Comparison of ENCODE assay signal across 8 cellular contexts in genomic region chr16:1351215-1351581, GRCh38. TPM values are rescaled to one million over a fixed set of nuclear protein-coding genes. Genes with fewer than 3 reads are reported as not detected.
DNase-seq lines count a peak whose midpoint lies in the region; ATAC-seq and TF ChIP-seq lines count a peak whose summit lies in the region.

No MANE protein-coding gene starts in this region.

- H3K27ac ChIP-seq in HUES64 (ENCODE audit: low read depth, low read length) = no peak overlapping the region

- peaks cover 37% of the 10 kb centered on the region for H3K4me1 Mint-ChIP-seq in activated CD4-positive, alpha-beta T cell treated with anti-CD3 and anti-CD28 coated beads for 36 hours
- H3K4me1 Mint-ChIP-seq in chondrocyte (ENCODE audit: low read depth) = peaks cover 40% of the 10 kb centered on the region

- POLR2A ChIA-PET in activated CD4-positive, alpha-beta T cell treated with anti-CD3 and anti-CD28 coated beads for 36 hours (lab: Charles Lee) = no interaction called here

- peaks cover 3% of the 10 kb centered on the region for H3K36me3 Mint-ChIP-seq in activated CD4-positive, alpha-beta T cell treated with anti-CD3 and anti-CD28 coated beads for 36 hours (ENCODE audit: low read depth)
- peaks cover 2% of the 10 kb centered on the region for H3K36me3 Mint-ChIP-seq in chondrocyte (ENCODE audit: low read depth)

- DNase-seq in activated CD4-positive, alpha-beta T cell treated with anti-CD3 and anti-CD28 coated beads for 36 hours = peak; percentile 53
- DNase-seq in activated CD4-positive, alpha-beta T cell treated with anti-CD3 and anti-CD28 coated beads for 1 hour = no peak
- DNase-seq in chondrocyte (ENCODE audit: low spot score) (no peak), mucosa of descending colon (no peak), NCI-H345 (lab: John Stamatoyannopoulos, UW) (no peak), GM03348 (ENCODE audit: low spot score) (no peak), HuH-7.5 (ENCODE audit: low spot score) (no peak)

- peak overlapping the region; percentile 85 for H3K4me3 Mint-ChIP-seq in activated CD4-positive, alpha-beta T cell treated with anti-CD3 and anti-CD28 coated beads for 36 hours
- H3K4me3 Mint-ChIP-seq in chondrocyte (ENCODE audit: unreplicated experiment) = peak overlapping the region; percentile 73

- no peaks in the 10 kb centered on the region for H3K27me3 Mint-ChIP-seq in activated CD4-positive, alpha-beta T cell treated with anti-CD3 and anti-CD28 coated beads for 36 hours
- H3K27me3 Mint-ChIP-seq in chondrocyte (ENCODE audit: low read depth) = no peaks in the 10 kb centered on the region

- peak overlapping the region; percentile 95 for H3K4me3 ChIP-seq in HUES64 (ENCODE audit: low read length)
- H3K4me3 ChIP-seq in mucosa of descending colon = peak overlapping the region; percentile 89

- WGBS in HUES64 = 3% methylated on average over 35 of the region's 35 CpGs

- H3K4me1 ChIP-seq in HUES64 (ENCODE audit: insufficient read depth, low read length) = no peaks in the 10 kb centered on the region
- peaks cover 20% of the 10 kb centered on the region for H3K4me1 ChIP-seq in mucosa of descending colon (ENCODE audit: low read depth)

- intact Hi-C loops in activated CD4-positive, alpha-beta T cell treated with anti-CD3 and anti-CD28 coated beads for 36 hours (cut with DNase I, micrococcal nuclease) = loop anchor here (1.0 to 5.0 kb wide), 9 partner anchors 8 to 421 kb away; partner anchors contain the start of genes CLCN7 (in 1 of the 2), EME2 (in 1 of the 2), MRPS34 (in 1 of the 2) and NME3 (in 1 of the 2)
- intact Hi-C loops in mucosa of descending colon (cut with DNase I, micrococcal nuclease) = no loop called here

- TF ChIP-seq CTCF in chondrocyte (IDR thresholded peaks at IDR 0.05) = no peak
- no peak for TF ChIP-seq CTCF in mucosa of descending colon (IDR thresholded peaks at IDR 0.05)

- ATAC-seq in activated CD4-positive, alpha-beta T cell treated with anti-CD3 and anti-CD28 coated beads for 36 hours = peak; percentile 16
- peak; percentile 16 for ATAC-seq in mucosa of descending colon

- H3K9me3 ChIP-seq in HUES64 (ENCODE audit: insufficient read depth, low read depth, low read length) = no peaks in the 10 kb centered on the region
- no peaks in the 10 kb centered on the region for H3K9me3 ChIP-seq in mucosa of descending colon

- peak overlapping the region; percentile 77 for H3K27ac Mint-ChIP-seq in activated CD4-positive, alpha-beta T cell treated with anti-CD3 and anti-CD28 coated beads for 36 hours
- H3K27ac Mint-ChIP-seq in chondrocyte (ENCODE audit: unreplicated experiment) = no peak overlapping the region

- H3K9ac ChIP-seq in HUES64 (ENCODE audit: low read depth, low read length) = peak overlapping the region; percentile 83

- CTCF ChIA-PET in activated CD4-positive, alpha-beta T cell treated with anti-CD3 and anti-CD28 coated beads for 36 hours (lab: Charles Lee) = interaction anchor here (0.5 to 0.7 kb wide), 3 partner anchors 31 to 354 kb away, joined by 3 read pairs; partner anchors contain the start of gene MAPK8IP3

- no peaks in the 10 kb centered on the region for H3K9me3 Mint-ChIP-seq in activated CD4-positive, alpha-beta T cell treated with anti-CD3 and anti-CD28 coated beads for 36 hours (ENCODE audit: low read depth)
- H3K9me3 Mint-ChIP-seq in chondrocyte (ENCODE audit: low read depth) = no peaks in the 10 kb centered on the region

- H3K36me3 ChIP-seq in HUES64 (ENCODE audit: insufficient read depth, low read length) = peaks cover 26% of the 10 kb centered on the region
- no peaks in the 10 kb centered on the region for H3K36me3 ChIP-seq in mucosa of descending colon (ENCODE audit: low read depth)

- no peaks in the 10 kb centered on the region for H3K27me3 ChIP-seq in HUES64 (ENCODE audit: insufficient read depth, low read length)

RNA-seq across cellular contexts. Expression of gene TSR3, which starts 0.5 kb away (rescaled TPM):
- total RNA-seq in activated CD4-positive, alpha-beta T cell treated with anti-CD3 and anti-CD28 coated beads for 36 hours = 10 to 100 TPM; 37.6 to 58.7 TPM
- polyA plus RNA-seq in HUES64 (2013, experiment 1 of 2) = 50.1 TPM
- polyA plus RNA-seq in HUES64 (2013, experiment 2 of 2) = 45.6 TPM
- total RNA-seq in chondrocyte = 52.2 to 56.8 TPM (median 56.0 TPM) in 3 replicates
- total RNA-seq in mucosa of descending colon = 10 to 100 TPM; 46.4 to 57.2 (median 54.1) TPM

RNA-seq across cellular contexts. Expression of gene GNPTG, which starts 0.5 kb away (rescaled TPM):
- total RNA-seq in activated CD4-positive, alpha-beta T cell treated with anti-CD3 and anti-CD28 coated beads for 36 hours = 10 to 100 TPM; 16.3 to 17.4 TPM
- polyA plus RNA-seq in HUES64 (2013, experiment 1 of 2) = 14.9 TPM
- polyA plus RNA-seq in HUES64 (2013, experiment 2 of 2) = 14.2 TPM
- total RNA-seq in chondrocyte (58.3 to 68.4 TPM (median 60.7 TPM) in 3 replicates), mucosa of descending colon (10 to 100 TPM; 50.1 to 68.9 (median 57.3) TPM)

RNA-seq across cellular contexts. Expression of gene BAIAP3, which starts 17.8 kb away (rescaled TPM):
- 1 to 10 TPM in 1 of 2 experiments, under 1 TPM in 1; 0.57 to 1.0 TPM for total RNA-seq in activated CD4-positive, alpha-beta T cell treated with anti-CD3 and anti-CD28 coated beads for 36 hours
- 1.7 TPM for polyA plus RNA-seq in HUES64 (2013, experiment 1 of 2)
- 4.2 TPM for polyA plus RNA-seq in HUES64 (2013, experiment 2 of 2)
- total RNA-seq in chondrocyte (0.36 to 1.7 TPM (median 1.5 TPM) in 3 replicates), mucosa of descending colon (10 to 100 TPM in 1 of 3 donors, 1 to 10 TPM in 2; 5.6 to 14.6 (median 5.7) TPM)

RNA-seq across cellular contexts. Expression of gene UBE2I, which starts 41.8 kb away (rescaled TPM):
- 100 to 1,000 TPM; 251 to 358 TPM for total RNA-seq in activated CD4-positive, alpha-beta T cell treated with anti-CD3 and anti-CD28 coated beads for 36 hours
- 181 TPM for polyA plus RNA-seq in HUES64 (2013, experiment 1 of 2)
- 205 TPM for polyA plus RNA-seq in HUES64 (2013, experiment 2 of 2)
- total RNA-seq in chondrocyte (97.9 to 110 TPM (median 105 TPM) in 3 replicates), mucosa of descending colon (100 to 1,000 TPM in 1 of 3 donors, 10 to 100 TPM in 2; 79.8 to 101 (median 96.9) TPM)

Comparison
In these comparisons a context has a peak if more than half of its experiments do, and no peak if none do; other contexts are left out.
1. intact Hi-C loops: an anchor here in activated CD4-positive, alpha-beta T cell treated with anti-CD3 and anti-CD28 coated beads for 36 hours (1.0 to 5.0 kb wide); none called in mucosa of descending colon.